ENCODE assay signal across 8 cellular contexts in genomic region chr17:72985882-72986720, GRCh38.
DNase-seq lines count a peak whose midpoint lies in the region; ATAC-seq and TF ChIP-seq lines count a peak whose summit lies in the region.

No MANE protein-coding gene starts in this region.

- DNase-seq in AG20443 (ENCODE audit: low spot score) (peak; percentile 93), NCI-H69 (lab: John Stamatoyannopoulos, UW) (peak; percentile 93), endothelial cell (ENCODE audit: low spot score) (peak; percentile 81), mesendoderm (peak; percentile 81)
- DNase-seq in activated CD8-positive, alpha-beta T cell treated with anti-CD3 and anti-CD28 coated beads, Interleukin-2, amount 10 ng/mL, durations not matched to agents 7 days and 5 days: peak; percentile 69
- DNase-seq in stimulated activated naive CD4-positive, alpha-beta T cell treated with Interleukin-2 at 50 U/mL for 16 hours (lab: John Stamatoyannopoulos, UW): peak; percentile 22

- H2BK5ac ChIP-seq in mesendoderm (ENCODE audit: low read length): no peak overlapping the region

- ATAC-seq in GM18867 (IDR thresholded peaks at IDR 0.05; ENCODE audit: unreplicated experiment): peak; percentile 86
- peak; percentile 87 for ATAC-seq in HG03354 (IDR thresholded peaks at IDR 0.05; ENCODE audit: poor library complexity, severe bottlenecking, unreplicated experiment)
- peak; percentile 81 for ATAC-seq in activated CD8-positive, alpha-beta T cell treated with anti-CD3 and anti-CD28 coated beads, Interleukin-2, amount 10 ng/mL, durations not matched to agents 7 days and 5 days

- no peaks in the 10 kb centered on the region for H3K4me1 Mint-ChIP-seq in activated CD8-positive, alpha-beta T cell treated with anti-CD3 and anti-CD28 coated beads, Interleukin-2, amount 10 ng/mL, durations not matched to agents 7 days and 5 days (ENCODE audit: low read depth)
- no peaks in the 10 kb centered on the region for H3K4me1 Mint-ChIP-seq in endothelial cell (ENCODE audit: unreplicated experiment)

- no peak overlapping the region for H3K4me2 ChIP-seq in mesendoderm (ENCODE audit: low read length)

- no peak overlapping the region for H3K9ac ChIP-seq in mesendoderm (ENCODE audit: low read length)

- CTCF ChIA-PET in activated CD8-positive, alpha-beta T cell treated with anti-CD3 and anti-CD28 coated beads, Interleukin-2, amount 10 ng/mL, durations not matched to agents 7 days and 5 days (lab: Charles Lee): interaction anchor here (0.6 to 3.3 kb wide), 35 partner anchors 9 to 429 kb away, joined by 3 to 46 read pairs (median 4); partner anchors contain the start of gene SSTR2

- no peaks in the 10 kb centered on the region for H3K9me3 Mint-ChIP-seq in activated CD8-positive, alpha-beta T cell treated with anti-CD3 and anti-CD28 coated beads, Interleukin-2, amount 10 ng/mL, durations not matched to agents 7 days and 5 days (ENCODE audit: insufficient read depth)
- H3K9me3 Mint-ChIP-seq in endothelial cell (ENCODE audit: unreplicated experiment): no peaks in the 10 kb centered on the region

- H3K79me2 ChIP-seq in mesendoderm (ENCODE audit: control insufficient read depth, insufficient read depth, low read length): no peaks in the 10 kb centered on the region

- no peaks in the 10 kb centered on the region for H3K79me1 ChIP-seq in mesendoderm (ENCODE audit: low read length)

- no peak overlapping the region for H3K23ac ChIP-seq in mesendoderm (ENCODE audit: low read length)

- WGBS in mesendoderm (ENCODE audit: extremely low coverage, insufficient coverage, low lambda C conversion rate): no CpG with 5 or more reads among the region's 11 CpGs

- H2BK15ac ChIP-seq in mesendoderm (replicated peaks; ENCODE audit: low read depth): no peak overlapping the region

- H2BK120ac ChIP-seq in mesendoderm (ENCODE audit: low read depth, low read length): no peak overlapping the region

- H3K4me3 Mint-ChIP-seq in activated CD8-positive, alpha-beta T cell treated with anti-CD3 and anti-CD28 coated beads, Interleukin-2, amount 10 ng/mL, durations not matched to agents 7 days and 5 days: no peak overlapping the region
- H3K4me3 Mint-ChIP-seq in endothelial cell (ENCODE audit: unreplicated experiment): no peak overlapping the region

- H3K36me3 Mint-ChIP-seq in activated CD8-positive, alpha-beta T cell treated with anti-CD3 and anti-CD28 coated beads, Interleukin-2, amount 10 ng/mL, durations not matched to agents 7 days and 5 days (ENCODE audit: low read depth): no peaks in the 10 kb centered on the region
- no peaks in the 10 kb centered on the region for H3K36me3 Mint-ChIP-seq in endothelial cell (ENCODE audit: low read depth, unreplicated experiment)

- no peak overlapping the region for H4K8ac ChIP-seq in mesendoderm (ENCODE audit: low read depth, low read length)

- peak; percentile 88 for TF ChIP-seq CTCF in endothelial cell (IDR thresholded peaks at IDR 0.05; ENCODE audit: unreplicated experiment)

- no peak overlapping the region for H3K4me3 ChIP-seq in mesendoderm (ENCODE audit: low read length)

- no peak overlapping the region for H3K4ac ChIP-seq in mesendoderm (ENCODE audit: low read depth, low read length)

- H2AK5ac ChIP-seq in mesendoderm (ENCODE audit: low read length): no peak overlapping the region

- H3K4me1 ChIP-seq in mesendoderm (ENCODE audit: control insufficient read depth, low read depth, low read length): no peaks in the 10 kb centered on the region

- H3K18ac ChIP-seq in mesendoderm (ENCODE audit: low read length): no peak overlapping the region

- no peaks in the 10 kb centered on the region for H3K36me3 ChIP-seq in mesendoderm (ENCODE audit: control insufficient read depth, insufficient read depth, low read length)

- H3K56ac ChIP-seq in mesendoderm (ENCODE audit: low read length): peak overlapping the region; percentile 38

- POLR2A ChIA-PET in activated CD8-positive, alpha-beta T cell treated with anti-CD3 and anti-CD28 coated beads, Interleukin-2, amount 10 ng/mL, durations not matched to agents 7 days and 5 days (lab: Charles Lee): no interaction called here

- no peaks in the 10 kb centered on the region for H3K27me3 ChIP-seq in mesendoderm (ENCODE audit: insufficient read depth, low read length, poor library complexity)

- no peak overlapping the region for H4K5ac ChIP-seq in mesendoderm (ENCODE audit: low read length)

- H3K27ac ChIP-seq in mesendoderm (ENCODE audit: low read depth, low read length): no peak overlapping the region

- no peaks in the 10 kb centered on the region for H3K27me3 Mint-ChIP-seq in activated CD8-positive, alpha-beta T cell treated with anti-CD3 and anti-CD28 coated beads, Interleukin-2, amount 10 ng/mL, durations not matched to agents 7 days and 5 days (ENCODE audit: low read depth)
- peaks cover 1% of the 10 kb centered on the region for H3K27me3 Mint-ChIP-seq in endothelial cell (ENCODE audit: unreplicated experiment)

- H3K27ac Mint-ChIP-seq in activated CD8-positive, alpha-beta T cell treated with anti-CD3 and anti-CD28 coated beads, Interleukin-2, amount 10 ng/mL, durations not matched to agents 7 days and 5 days: no peak overlapping the region
- no peak overlapping the region for H3K27ac Mint-ChIP-seq in endothelial cell (ENCODE audit: unreplicated experiment)

Comparison
In these comparisons a context has a peak if more than half of its experiments do, and no peak if none do; other contexts are left out.
1. DNase-seq: peak in every context shown above with its lines; median percentile 93 in AG20443; 93 in NCI-H69; 81 in endothelial cell; 81 in mesendoderm; 69 in activated CD8-positive, alpha-beta T cell treated with anti-CD3 and anti-CD28 coated beads, Interleukin-2, amount 10 ng/mL, durations not matched to agents 7 days and 5 days; 22 in stimulated activated naive CD4-positive, alpha-beta T cell treated with Interleukin-2 at 50 U/mL for 16 hours.